ENCODE assay signal across 1 cellular context in the genomic region with DNA sequence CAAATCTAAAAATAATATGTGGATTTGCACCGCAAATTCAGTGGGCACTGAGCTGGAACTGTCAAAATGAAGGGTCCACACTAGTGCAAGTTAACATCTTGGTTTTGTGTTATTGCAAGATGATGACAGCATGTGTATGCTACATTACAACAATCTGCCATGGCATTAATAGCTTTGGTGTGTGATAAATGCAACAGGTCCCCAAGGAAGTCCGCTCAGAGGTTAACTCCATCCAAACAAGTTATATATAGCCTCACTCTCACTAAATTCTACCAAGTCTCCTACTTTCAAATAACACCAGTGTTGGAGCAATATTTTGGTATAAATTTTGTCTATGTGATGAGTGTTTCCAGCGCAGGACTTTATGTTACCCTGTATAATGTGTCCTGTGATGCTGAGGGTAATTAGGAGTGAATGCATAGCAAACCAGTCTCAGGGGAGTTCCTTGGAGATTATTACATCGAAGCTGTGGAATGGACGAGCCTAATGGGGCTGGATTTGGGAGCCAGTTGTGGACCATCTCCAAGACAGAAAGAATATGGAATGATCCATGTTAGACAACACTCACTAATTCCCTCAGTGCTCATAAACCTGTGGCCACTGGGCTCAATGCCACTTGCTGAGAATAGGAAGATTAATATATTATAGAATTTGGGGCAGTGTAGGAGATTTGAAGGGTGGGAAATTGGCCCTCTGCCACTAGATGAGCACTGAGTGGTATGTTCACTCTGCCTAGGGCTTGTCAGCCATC.
TF ChIP-seq lines count a peak whose summit lies in the region.

No MANE protein-coding gene starts in this region.

TF ChIP-seq in HepG2, 621 proteins besides CTCF, POLR2A, EP300 and RAD21 (continued from another document):
- TF ChIP-seq, protein P1, sequence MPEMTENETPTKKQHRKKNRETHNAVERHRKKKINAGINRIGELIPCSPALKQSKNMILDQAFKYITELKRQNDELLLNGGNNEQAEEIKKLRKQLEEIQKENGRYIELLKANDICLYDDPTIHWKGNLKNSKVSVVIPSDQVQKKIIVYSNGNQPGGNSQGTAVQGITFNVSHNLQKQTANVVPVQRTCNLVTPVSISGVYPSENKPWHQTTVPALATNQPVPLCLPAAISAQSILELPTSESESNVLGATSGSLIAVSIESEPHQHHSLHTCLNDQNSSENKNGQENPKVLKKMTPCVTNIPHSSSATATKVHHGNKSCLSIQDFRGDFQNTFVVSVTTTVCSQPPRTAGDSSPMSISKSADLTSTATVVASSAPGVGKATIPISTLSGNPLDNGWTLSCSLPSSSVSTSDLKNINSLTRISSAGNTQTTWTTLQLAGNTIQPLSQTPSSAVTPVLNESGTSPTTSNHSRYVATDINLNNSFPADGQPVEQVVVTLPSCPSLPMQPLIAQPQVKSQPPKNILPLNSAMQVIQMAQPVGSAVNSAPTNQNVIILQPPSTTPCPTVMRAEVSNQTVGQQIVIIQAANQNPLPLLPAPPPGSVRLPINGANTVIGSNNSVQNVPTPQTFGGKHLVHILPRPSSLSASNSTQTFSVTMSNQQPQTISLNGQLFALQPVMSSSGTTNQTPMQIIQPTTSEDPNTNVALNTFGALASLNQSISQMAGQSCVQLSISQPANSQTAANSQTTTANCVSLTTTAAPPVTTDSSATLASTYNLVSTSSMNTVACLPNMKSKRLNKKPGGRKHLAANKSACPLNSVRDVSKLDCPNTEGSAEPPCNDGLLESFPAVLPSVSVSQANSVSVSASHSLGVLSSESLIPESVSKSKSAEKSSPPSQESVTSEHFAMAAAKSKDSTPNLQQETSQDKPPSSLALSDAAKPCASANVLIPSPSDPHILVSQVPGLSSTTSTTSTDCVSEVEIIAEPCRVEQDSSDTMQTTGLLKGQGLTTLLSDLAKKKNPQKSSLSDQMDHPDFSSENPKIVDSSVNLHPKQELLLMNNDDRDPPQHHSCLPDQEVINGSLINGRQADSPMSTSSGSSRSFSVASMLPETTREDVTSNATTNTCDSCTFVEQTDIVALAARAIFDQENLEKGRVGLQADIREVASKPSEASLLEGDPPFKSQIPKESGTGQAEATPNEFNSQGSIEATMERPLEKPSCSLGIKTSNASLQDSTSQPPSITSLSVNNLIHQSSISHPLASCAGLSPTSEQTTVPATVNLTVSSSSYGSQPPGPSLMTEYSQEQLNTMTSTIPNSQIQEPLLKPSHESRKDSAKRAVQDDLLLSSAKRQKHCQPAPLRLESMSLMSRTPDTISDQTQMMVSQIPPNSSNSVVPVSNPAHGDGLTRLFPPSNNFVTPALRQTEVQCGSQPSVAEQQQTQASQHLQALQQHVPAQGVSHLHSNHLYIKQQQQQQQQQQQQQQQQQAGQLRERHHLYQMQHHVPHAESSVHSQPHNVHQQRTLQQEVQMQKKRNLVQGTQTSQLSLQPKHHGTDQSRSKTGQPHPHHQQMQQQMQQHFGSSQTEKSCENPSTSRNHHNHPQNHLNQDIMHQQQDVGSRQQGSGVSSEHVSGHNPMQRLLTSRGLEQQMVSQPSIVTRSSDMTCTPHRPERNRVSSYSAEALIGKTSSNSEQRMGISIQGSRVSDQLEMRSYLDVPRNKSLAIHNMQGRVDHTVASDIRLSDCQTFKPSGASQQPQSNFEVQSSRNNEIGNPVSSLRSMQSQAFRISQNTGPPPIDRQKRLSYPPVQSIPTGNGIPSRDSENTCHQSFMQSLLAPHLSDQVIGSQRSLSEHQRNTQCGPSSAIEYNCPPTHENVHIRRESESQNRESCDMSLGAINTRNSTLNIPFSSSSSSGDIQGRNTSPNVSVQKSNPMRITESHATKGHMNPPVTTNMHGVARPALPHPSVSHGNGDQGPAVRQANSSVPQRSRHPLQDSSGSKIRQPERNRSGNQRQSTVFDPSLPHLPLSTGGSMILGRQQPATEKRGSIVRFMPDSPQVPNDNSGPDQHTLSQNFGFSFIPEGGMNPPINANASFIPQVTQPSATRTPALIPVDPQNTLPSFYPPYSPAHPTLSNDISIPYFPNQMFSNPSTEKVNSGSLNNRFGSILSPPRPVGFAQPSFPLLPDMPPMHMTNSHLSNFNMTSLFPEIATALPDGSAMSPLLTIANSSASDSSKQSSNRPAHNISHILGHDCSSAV (CRISPR knock-in tag; IDR thresholded peaks at IDR 0.05; ENCODE audit: borderline replicate concordance), result no peak
- TF ChIP-seq, protein P2, sequence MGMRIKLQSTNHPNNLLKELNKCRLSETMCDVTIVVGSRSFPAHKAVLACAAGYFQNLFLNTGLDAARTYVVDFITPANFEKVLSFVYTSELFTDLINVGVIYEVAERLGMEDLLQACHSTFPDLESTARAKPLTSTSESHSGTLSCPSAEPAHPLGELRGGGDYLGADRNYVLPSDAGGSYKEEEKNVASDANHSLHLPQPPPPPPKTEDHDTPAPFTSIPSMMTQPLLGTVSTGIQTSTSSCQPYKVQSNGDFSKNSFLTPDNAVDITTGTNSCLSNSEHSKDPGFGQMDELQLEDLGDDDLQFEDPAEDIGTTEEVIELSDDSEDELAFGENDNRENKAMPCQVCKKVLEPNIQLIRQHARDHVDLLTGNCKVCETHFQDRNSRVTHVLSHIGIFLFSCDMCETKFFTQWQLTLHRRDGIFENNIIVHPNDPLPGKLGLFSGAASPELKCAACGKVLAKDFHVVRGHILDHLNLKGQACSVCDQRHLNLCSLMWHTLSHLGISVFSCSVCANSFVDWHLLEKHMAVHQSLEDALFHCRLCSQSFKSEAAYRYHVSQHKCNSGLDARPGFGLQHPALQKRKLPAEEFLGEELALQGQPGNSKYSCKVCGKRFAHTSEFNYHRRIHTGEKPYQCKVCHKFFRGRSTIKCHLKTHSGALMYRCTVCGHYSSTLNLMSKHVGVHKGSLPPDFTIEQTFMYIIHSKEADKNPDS (CRISPR knock-in tag; IDR thresholded peaks at IDR 0.05), result no peak
- TF ChIP-seq SNAI1 (CRISPR knock-in tag; IDR thresholded peaks at IDR 0.05; ENCODE audit: borderline replicate concordance) (no peak), POLR2AphosphoS2 (IDR thresholded peaks at IDR 0.05; ENCODE audit: low read depth, low read length) (no peak), CHD4 (IDR thresholded peaks at IDR 0.05; ENCODE audit: borderline replicate concordance, low read length) (no peak), ZNF737 (CRISPR knock-in tag; IDR thresholded peaks at IDR 0.05; ENCODE audit: borderline replicate concordance) (no peak)
- TF ChIP-seq, protein P3, sequence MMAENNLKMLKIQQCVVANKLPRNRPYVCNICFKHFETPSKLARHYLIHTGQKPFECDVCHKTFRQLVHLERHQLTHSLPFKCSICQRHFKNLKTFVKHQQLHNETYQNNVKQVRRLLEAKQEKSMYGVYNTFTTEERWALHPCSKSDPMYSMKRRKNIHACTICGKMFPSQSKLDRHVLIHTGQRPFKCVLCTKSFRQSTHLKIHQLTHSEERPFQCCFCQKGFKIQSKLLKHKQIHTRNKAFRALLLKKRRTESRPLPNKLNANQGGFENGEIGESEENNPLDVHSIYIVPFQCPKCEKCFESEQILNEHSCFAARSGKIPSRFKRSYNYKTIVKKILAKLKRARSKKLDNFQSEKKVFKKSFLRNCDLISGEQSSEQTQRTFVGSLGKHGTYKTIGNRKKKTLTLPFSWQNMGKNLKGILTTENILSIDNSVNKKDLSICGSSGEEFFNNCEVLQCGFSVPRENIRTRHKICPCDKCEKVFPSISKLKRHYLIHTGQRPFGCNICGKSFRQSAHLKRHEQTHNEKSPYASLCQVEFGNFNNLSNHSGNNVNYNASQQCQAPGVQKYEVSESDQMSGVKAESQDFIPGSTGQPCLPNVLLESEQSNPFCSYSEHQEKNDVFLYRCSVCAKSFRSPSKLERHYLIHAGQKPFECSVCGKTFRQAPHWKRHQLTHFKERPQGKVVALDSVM (CRISPR knock-in tag; IDR thresholded peaks at IDR 0.05), result no peak
- TF ChIP-seq, protein P4, sequence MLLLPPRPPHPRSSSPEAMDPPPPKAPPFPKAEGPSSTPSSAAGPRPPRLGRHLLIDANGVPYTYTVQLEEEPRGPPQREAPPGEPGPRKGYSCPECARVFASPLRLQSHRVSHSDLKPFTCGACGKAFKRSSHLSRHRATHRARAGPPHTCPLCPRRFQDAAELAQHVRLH (CRISPR knock-in tag; IDR thresholded peaks at IDR 0.05; ENCODE audit: borderline replicate concordance, low read depth), result no peak
